In the genomic region with DNA sequence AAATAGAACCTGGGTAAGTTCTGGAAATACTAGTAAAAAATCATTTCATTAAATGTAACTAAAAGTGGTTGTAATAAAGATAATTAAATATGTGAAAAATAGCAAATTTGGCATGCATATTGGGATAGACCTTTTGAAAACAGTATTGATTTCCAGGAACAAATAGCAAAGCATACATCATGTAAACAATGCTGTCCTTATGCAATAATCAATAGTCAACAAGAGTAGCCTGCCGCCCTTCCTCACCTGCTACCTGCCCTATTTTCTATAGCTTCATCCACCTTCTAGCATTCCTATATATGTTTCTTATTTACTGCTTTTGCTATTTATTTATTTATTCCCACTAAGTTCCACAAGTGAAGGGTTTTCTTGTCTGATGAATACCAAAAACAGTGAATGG, we compare ENCODE assay signal across 35 cellular contexts. TPM values are rescaled to one million over a fixed set of nuclear protein-coding genes. Genes with fewer than 3 reads are reported as not detected.
"Had no signal": no experiment of that assay in that cellular context is flagged by ENCODE, and none has a peak within 500 bp of the region (broad histone marks: within the 10 kb centered on the region; RNA-seq: fewer than 3 reads in every experiment).

No MANE protein-coding gene starts in this region.

- H3K27me3 ChIP-seq: adrenal gland, ascending aorta, body of pancreas, brain microvascular endothelial cell, breast epithelium, cardiac muscle cell had no signal

- FAIRE-seq: astrocyte, bronchial epithelial cell had no signal

- H3K9me3 ChIP-seq: adrenal gland, ascending aorta, body of pancreas, breast epithelium had no signal

- H3K36me3 ChIP-seq: adrenal gland, ascending aorta, brain microvascular endothelial cell, breast epithelium, cardiac muscle cell had no signal

- H3K4me3 ChIP-seq: adrenal gland, ascending aorta, body of pancreas, breast epithelium, cardiac muscle cell had no signal

- H3K4me1 ChIP-seq: ascending aorta, body of pancreas, breast epithelium had no signal

- DNase-seq: activated effector memory CD4-positive, alpha-beta T cell treated with anti-CD3 and anti-CD28 coated beads, Interleukin-2, amount 50 U/mL, for 16 hours; activated effector memory CD4-positive, alpha-beta T cell treated with Interleukin-2 at 50 U/mL for 16 hours; activated gamma-delta T cell; activated gamma-delta T cell treated with Interleukin-2 at 50 U/mL for 16 hours; activated naive CD4-positive, alpha-beta T cell; activated naive CD4-positive, alpha-beta T cell treated with anti-CD3 and anti-CD28 coated beads for 36 hours; activated naive CD4-positive, alpha-beta T cell treated with anti-CD3 and anti-CD28 coated beads, Interleukin-2, amount 10 ng/mL, durations not matched to agents 7 days and 5 days; activated naive CD4-positive, alpha-beta T cell treated with anti-CD3 and anti-CD28 coated beads, Interleukin-2, amount 50 U/mL, for 16 hours; activated naive CD4-positive, alpha-beta T cell treated with Interleukin-2 at 50 U/mL for 16 hours; activated naive CD8-positive, alpha-beta T cell treated with anti-CD3 and anti-CD28 coated beads for 36 hours; activated naive CD8-positive, alpha-beta T cell treated with anti-CD3 and anti-CD28 coated beads, Interleukin-2, amount 10 ng/mL, durations not matched to agents 7 days and 5 days; activated naive CD8-positive, alpha-beta T cell treated with anti-CD3 and anti-CD28 coated beads, Interleukin-2, amount 50 U/mL, for 24 hours; activated T-cell treated with anti-CD3 and anti-CD28 coated beads, Interleukin-2, amount 50 U/mL, for 1 hour; activated T-cell treated with anti-CD3 and anti-CD28 coated beads, Interleukin-2, amount 50 U/mL, for 24 hours; activated T-cell treated with anti-CD3 and anti-CD28 coated beads, Interleukin-2, amount 50 U/mL, for 4 hours; activated T-cell treated with anti-CD3 and anti-CD28 coated beads, Interleukin-2, amount 50 U/mL, for 48 hours; activated T-cell treated with anti-CD3 and anti-CD28 coated beads, Interleukin-2, amount 50 U/mL, for 72 hours; adrenal gland; amniotic stem cell; amygdala; aorta; body of pancreas; caudate nucleus; central memory CD4-positive, alpha-beta T cell; cerebellar nuclear complex had no signal

- ATAC-seq: activated naive CD4-positive, alpha-beta T cell treated with anti-CD3 and anti-CD28 coated beads, Interleukin-2, amount 50 U/mL, for 72 hours; activated naive CD8-positive, alpha-beta T cell treated with anti-CD3 and anti-CD28 coated beads, Interleukin-2, amount 50 U/mL, for 24 hours; activated T-cell treated with anti-CD3 and anti-CD28 coated beads, Interleukin-2, amount 50 U/mL, for 4 hours; activated T-cell treated with anti-CD3 and anti-CD28 coated beads, Interleukin-2, amount 50 U/mL, for 72 hours; activated T-helper 17 cell treated with anti-CD3 and anti-CD28 coated beads, Interleukin-2, amount 50 U/mL, for 72 hours; body of pancreas had no signal

- H3K27ac ChIP-seq: adrenal gland, ascending aorta, body of pancreas, brain microvascular endothelial cell, breast epithelium, cardiac muscle cell had no signal

RNA-seq across cellular contexts. Expression of a gene that starts 35.1 kb away (rescaled TPM):
- total RNA-seq: activated naive CD4-positive, alpha-beta T cell treated with anti-CD3 and anti-CD28 coated beads for 36 hours; activated naive CD4-positive, alpha-beta T cell treated with anti-CD3 and anti-CD28 coated beads, Interleukin-2, amount 50 U/mL, for 72 hours; activated T-helper 1 cell treated with anti-CD3 and anti-CD28 coated beads, Interleukin-12 subunit alpha, Interleukin-12 subunit beta, Interleukin-2, Interleukin-4 antibody, amounts not matched to agents 30 ng/mL and 10 ng/mL and 1 ng/mL, durations not matched to agents 14 hours and 24 hours and 36 hours; activated T-helper 2 cell treated with anti-CD3 and anti-CD28 coated beads, Interferon-gamma antibody, Interleukin-2, Interleukin-4, amounts not matched to agents 10 μg/mL and 5 μg/mL and 100 μg/mL, durations not matched to agents 14 hours and 24 hours and 36 hours had no signal
